In the genomic region with DNA sequence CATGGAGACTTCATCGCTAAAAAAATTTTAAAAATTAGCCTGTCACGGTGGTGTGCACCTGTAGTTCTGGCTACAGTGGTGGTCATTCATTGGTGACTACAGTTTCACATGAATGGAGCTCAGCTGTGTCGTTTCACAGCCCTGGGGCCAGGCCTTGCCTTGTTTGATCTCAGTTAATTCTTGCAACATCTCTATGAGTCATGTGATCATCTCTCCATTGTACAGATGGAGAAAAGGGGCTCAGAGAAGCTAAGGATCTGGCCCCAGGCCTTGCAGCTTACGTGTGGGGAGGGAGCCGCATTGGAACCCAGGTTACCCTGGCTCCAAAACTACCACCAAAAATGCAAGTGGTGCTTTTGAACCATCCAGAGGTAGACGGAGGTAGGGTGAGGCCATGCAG, we compare ENCODE assay signal across 2 cellular contexts.
TF ChIP-seq lines count a peak whose summit lies in the region.

No MANE protein-coding gene starts in this region.

TF ChIP-seq in HepG2, 621 proteins besides CTCF, POLR2A, EP300 and RAD21:
- TF ChIP-seq FOSL2 (CRISPR knock-in tag; IDR thresholded peaks at IDR 0.05), result peak; percentile 58; the same call in 1 of the 2 replicates
- TF ChIP-seq CEBPB (IDR thresholded peaks at IDR 0.05; ENCODE audit: borderline replicate concordance, low read depth, low read length), result 0 out of 2 replicates have a peak, but pooled peaks have one; percentile 34
- TF ChIP-seq ZNF367 (CRISPR knock-in tag; IDR thresholded peaks at IDR 0.05; ENCODE audit: borderline replicate concordance), result no peak

TF ChIP-seq in GM12891, 5 proteins besides CTCF, POLR2A, EP300 and RAD21:
- no peak for TF ChIP-seq POU2F2 (IDR thresholded peaks at IDR 0.05; ENCODE audit: low read depth, low read length)
- no peak for TF ChIP-seq POLR2AphosphoS5 (IDR thresholded peaks at IDR 0.05; ENCODE audit: low read depth, low read length)
- TF ChIP-seq PAX5 (IDR thresholded peaks at IDR 0.05; ENCODE audit: insufficient read depth, low read length, severe bottlenecking), result no peak
- no peak for TF ChIP-seq TAF1 (IDR thresholded peaks at IDR 0.05; ENCODE audit: low read depth, low read length)
- TF ChIP-seq SPI1 (IDR thresholded peaks at IDR 0.05; ENCODE audit: low read depth, low read length), result no peak
